Comparison of ENCODE assay signal across 28 cellular contexts in genomic region chr4:178632415-178632814, GRCh38.
A peak's percentile ranks its signal among the peaks of the same experiment; 100 is the strongest.
DNase-seq lines count a peak whose midpoint lies in the region; ATAC-seq and TF ChIP-seq lines count a peak whose summit lies in the region.
"Had no signal": no experiment of that assay in that cellular context is flagged by ENCODE, and none has a peak within 500 bp of the region (broad histone marks: within the 10 kb centered on the region; RNA-seq: fewer than 3 reads in every experiment).

No MANE protein-coding gene starts in this region.

- no peak overlapping the region for H2BK15ac ChIP-seq in mesendoderm (replicated peaks; ENCODE audit: low read depth)

- no peak overlapping the region for H2AK5ac ChIP-seq in mesendoderm (ENCODE audit: low read length)

- H3K4me3 ChIP-seq in SK-N-SH (ENCODE audit: low read depth in 2 of 2, low read length in 1 of 2) (no peak overlapping the region), mesendoderm (ENCODE audit: low read length) (no peak overlapping the region)
- H3K4me3 ChIP-seq: K562, left ventricle myocardium inferior, MG63, prostate gland, SK-N-MC, suprapubic skin, upper lobe of right lung had no signal

- no peaks in the 10 kb centered on the region for H3K9me3 ChIP-seq in SK-N-SH
- H3K9me3 ChIP-seq: MG63, prostate gland, suprapubic skin, upper lobe of right lung had no signal

- H4K8ac ChIP-seq in mesendoderm (ENCODE audit: low read depth, low read length), result no peak overlapping the region

- POLR2A ChIA-PET in SK-N-SH (lab: Yijun Ruan, JAX), result no interaction called here

- no peak overlapping the region for H2BK120ac ChIP-seq in mesendoderm (ENCODE audit: low read depth, low read length)

- no peaks in the 10 kb centered on the region for H4K20me1 ChIP-seq in SK-N-SH (ENCODE audit: insufficient read depth)

- H3K23ac ChIP-seq in mesendoderm (ENCODE audit: low read length), result no peak overlapping the region

- TF ChIP-seq CTCF in SK-N-SH (IDR thresholded peaks at IDR 0.05), result no peak

- peak; percentile 89 for ATAC-seq in GM18520 (IDR thresholded peaks at IDR 0.05; ENCODE audit: unreplicated experiment)
- ATAC-seq in HG02588 (IDR thresholded peaks at IDR 0.05; ENCODE audit: unreplicated experiment), result no peak
- ATAC-seq: activated T-cell treated with anti-CD3 and anti-CD28 coated beads, Interleukin-2, amount 50 U/mL, for 72 hours; K562; stimulated activated naive B cell treated with anti-CD40 and anti-IgM and Interleukin-4, amounts not matched to agents 10 μg/mL and 1 μg/mL and 100 μg/mL, for 72 hours; upper lobe of right lung had no signal

- H3F3A ChIP-seq in SK-N-SH (replicated peaks; ENCODE audit: insufficient read depth), result no peaks in the 10 kb centered on the region

- H3K79me2 ChIP-seq in SK-N-SH (ENCODE audit: insufficient read depth) (no peaks in the 10 kb centered on the region), mesendoderm (ENCODE audit: control insufficient read depth, insufficient read depth, low read length) (no peaks in the 10 kb centered on the region)

- no peaks in the 10 kb centered on the region for H3K27me3 ChIP-seq in SK-N-SH (ENCODE audit: insufficient read depth)
- H3K27me3 ChIP-seq in mesendoderm (ENCODE audit: insufficient read depth, low read length, poor library complexity), result no peaks in the 10 kb centered on the region
- H3K27me3 ChIP-seq: MG63, suprapubic skin, upper lobe of right lung had no signal

- CTCF ChIA-PET in SK-N-SH (lab: Yijun Ruan, JAX), result interaction anchor here (0.6 kb wide), 1 partner anchor 24 kb away, joined by 3 read pairs; no protein-coding TSS in a partner anchor

- 19% methylated on average over 1 of the region's 1 CpG for WGBS in SK-N-SH (ENCODE audit: low lambda C conversion rate)
- WGBS in mesendoderm (ENCODE audit: extremely low coverage, insufficient coverage, low lambda C conversion rate), result no CpG with 5 or more reads among the region's 1 CpG

- peak; percentile 54 for DNase-seq in HT1080 (ENCODE audit: low read depth)
- DNase-seq in SK-N-SH, result peak; percentile 34
- DNase-seq in mesendoderm, result peak; percentile 1
- no peak for DNase-seq in NCI-H446 (lab: John Stamatoyannopoulos, UW)
- DNase-seq in DMS79 treated with DMSO at 0.1 percent for 48 hours (lab: John Stamatoyannopoulos, UW), result no peak
- DNase-seq: activated B cell treated with CpG ODN at 0.5 μM for 24 hours; activated CD4-positive, alpha-beta T cell treated with anti-CD3 and anti-CD28 coated beads, Interleukin-2, amount 50 U/mL, for 1 hour; activated naive CD4-positive, alpha-beta T cell treated with Interleukin-2 at 50 U/mL for 16 hours; activated T-cell treated with anti-CD3 and anti-CD28 coated beads, Interleukin-2, amount 50 U/mL, for 72 hours; Calu3; H7; left ventricle myocardium inferior; MG63; naive B cell; NCI-H146; NCI-H2107; NCI-H446 treated with DMSO at 0.1 percent for 48 hours; nucleus accumbens; stimulated activated CD4-positive, alpha-beta T cell treated with anti-CD3 and anti-CD28 coated beads, Interleukin-15, amount 100 ng/mL, for 24 hours; stimulated activated naive B cell treated with anti-CD40 and anti-IgM and Interleukin-4, amounts not matched to agents 10 μg/mL and 1 μg/mL and 100 μg/mL, for 72 hours; upper lobe of right lung had no signal

- no peak overlapping the region for H3K4ac ChIP-seq in mesendoderm (ENCODE audit: low read depth, low read length)

- no peaks in the 10 kb centered on the region for H3K36me3 ChIP-seq in SK-N-SH (replicated peaks in 1 of 2; ENCODE audit: control insufficient read depth in 1 of 2, insufficient read depth in 2 of 2, low read length in 1 of 2)
- H3K36me3 ChIP-seq in mesendoderm (ENCODE audit: control insufficient read depth, insufficient read depth, low read length), result no peaks in the 10 kb centered on the region
- H3K36me3 ChIP-seq: left ventricle myocardium inferior, MG63, prostate gland, suprapubic skin, upper lobe of right lung had no signal

- no peaks in the 10 kb centered on the region for H3K9me2 ChIP-seq in SK-N-SH

- H3K27ac ChIP-seq in SK-N-SH (ENCODE audit: low read depth in 2 of 2, low read length in 1 of 2) (no peak overlapping the region; a peak in 1 of 4 replicates), mesendoderm (ENCODE audit: low read depth, low read length) (no peak overlapping the region)
- H3K27ac ChIP-seq: left ventricle myocardium inferior, prostate gland, RWPE1, SK-N-MC, suprapubic skin, upper lobe of right lung had no signal

- H3K4me2 ChIP-seq in SK-N-SH (no peak overlapping the region), mesendoderm (ENCODE audit: low read length) (no peak overlapping the region)

- H4K5ac ChIP-seq in mesendoderm (ENCODE audit: low read length), result no peak overlapping the region

- no peaks in the 10 kb centered on the region for H3K79me1 ChIP-seq in mesendoderm (ENCODE audit: low read length)

- H3K18ac ChIP-seq in mesendoderm (ENCODE audit: low read length), result no peak overlapping the region

- no peak overlapping the region for H2BK5ac ChIP-seq in mesendoderm (ENCODE audit: low read length)

- H3K9ac ChIP-seq in SK-N-SH (no peak overlapping the region), mesendoderm (ENCODE audit: low read length) (no peak overlapping the region)

- peak in 1 of 2 experiments; percentile 72; a peak in 1 of 4 replicates for TF ChIP-seq EP300 in SK-N-SH (IDR thresholded peaks at IDR 0.05; ENCODE audit: borderline replicate concordance in 1 of 2, low read depth in 1 of 2, low read length in 1 of 2)

- no peak for TF ChIP-seq RAD21 in SK-N-SH (IDR thresholded peaks at IDR 0.05; ENCODE audit: low read length)

- no peaks in the 10 kb centered on the region; a peak in 1 of 4 replicates for H3K4me1 ChIP-seq in SK-N-SH (ENCODE audit: control insufficient read depth in 1 of 2, insufficient read depth in 2 of 2, low read depth in 1 of 2, low read length in 1 of 2)
- no peaks in the 10 kb centered on the region for H3K4me1 ChIP-seq in mesendoderm (ENCODE audit: control insufficient read depth, low read depth, low read length)
- H3K4me1 ChIP-seq: left ventricle myocardium inferior, prostate gland, suprapubic skin, upper lobe of right lung had no signal

- H3K56ac ChIP-seq in mesendoderm (ENCODE audit: low read length), result no peak overlapping the region

- no peak overlapping the region for H2AFZ ChIP-seq in SK-N-SH (ENCODE audit: low read depth)

TF ChIP-seq in SK-N-SH, 30 proteins besides CTCF, POLR2A, EP300 and RAD21:
- TF ChIP-seq RXRA (IDR thresholded peaks at IDR 0.05; ENCODE audit: borderline replicate concordance, low read depth), result no peak
- peak; percentile 97 for TF ChIP-seq GATA2 (CRISPR knock-in tag; IDR thresholded peaks at IDR 0.05)
- TF ChIP-seq CHD2 (IDR thresholded peaks at IDR 0.05; ENCODE audit: low read length, partially characterized antibody), result peak; percentile 24
- peak; percentile 47; the same call in 1 of the 2 replicates for TF ChIP-seq RCOR1 (IDR thresholded peaks at IDR 0.05; ENCODE audit: low read length)
TF ChIP-seq in SK-N-SH: peak in this region for 3.

Comparison
In these comparisons a context has a peak if more than half of its experiments do, and no peak if none do; other contexts are left out.
1. DNase-seq: peak in HT1080 (single experiment), SK-N-SH (single experiment) and mesendoderm (single experiment); none in NCI-H446 (0 of 2) and DMS79 treated with DMSO at 0.1 percent for 48 hours (single experiment).